Comparison of ENCODE assay signal across 21 cellular contexts in the genomic region with DNA sequence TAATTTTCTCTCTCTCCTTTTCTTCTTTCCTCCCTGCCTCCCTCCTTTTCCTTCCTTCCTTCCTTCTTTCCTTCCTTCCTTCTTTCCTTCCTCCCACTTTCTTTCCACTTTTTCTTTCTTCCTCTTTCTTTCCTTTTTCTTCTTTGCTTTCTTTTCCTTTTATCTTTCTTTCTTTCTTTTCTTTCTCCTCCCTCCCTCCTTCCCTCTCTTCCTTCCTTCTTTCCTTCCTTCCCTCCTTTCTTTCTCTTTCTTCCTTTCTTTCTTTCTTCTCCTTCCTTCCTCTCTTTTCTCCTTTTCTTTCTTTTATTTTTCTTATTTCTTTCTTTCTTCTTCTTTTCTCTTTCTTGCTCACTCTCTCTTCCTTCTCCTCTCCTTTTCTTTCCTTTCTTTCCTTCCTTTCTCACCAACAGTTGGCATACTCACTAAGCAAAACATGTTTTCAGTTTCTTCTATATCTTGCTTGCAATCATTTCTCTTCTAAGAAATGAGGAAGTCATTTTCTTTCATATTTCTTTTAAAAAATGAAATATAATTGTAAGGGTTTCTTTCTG.
DNase-seq lines count a peak whose midpoint lies in the region; ATAC-seq, FAIRE-seq and TF ChIP-seq lines count a peak whose summit lies in the region.
"Had no signal": no experiment of that assay in that cellular context is flagged by ENCODE, and none has a peak within 500 bp of the region (broad histone marks: within the 10 kb centered on the region; RNA-seq: fewer than 3 reads in every experiment).

No MANE protein-coding gene starts in this region.

- H2BK120ac ChIP-seq in mesenchymal stem cell (ENCODE audit: low read depth, low read length): no peak overlapping the region

- intact Hi-C loops in HepG2 (cut with micrococcal nuclease; ENCODE audit: unreplicated experiment): no loop called here
- intact Hi-C loops in right lobe of liver (cut with DNase I): no loop called here

- H2AFZ ChIP-seq in HepG2 (ENCODE audit: low read length): no peak overlapping the region
- no peak overlapping the region for H2AFZ ChIP-seq in mesenchymal stem cell (ENCODE audit: low read depth, low read length)
- H2AFZ ChIP-seq: GM23248 had no signal

- POLR2A ChIA-PET in HepG2 (lab: Yijun Ruan, JAX): no interaction called here

- H2AK5ac ChIP-seq in mesenchymal stem cell (ENCODE audit: low read length, severe bottlenecking): no peak overlapping the region

- H3K9ac ChIP-seq in HepG2 (ENCODE audit: insufficient read depth, low read depth, low read length) (no peak overlapping the region), mesenchymal stem cell (ENCODE audit: low read length) (peak overlapping the region; percentile 68)
- H3K9ac ChIP-seq: GM23248 had no signal

- no peak overlapping the region for H2BK5ac ChIP-seq in mesenchymal stem cell (ENCODE audit: low read depth, low read length, poor library complexity, severe bottlenecking)

- no peaks in the 10 kb centered on the region for H4K20me1 ChIP-seq in HepG2 (ENCODE audit: insufficient read depth, low read length)

- H4K91ac ChIP-seq in mesenchymal stem cell (ENCODE audit: low read length): no peak overlapping the region

- H3K79me1 ChIP-seq in mesenchymal stem cell (replicated peaks; ENCODE audit: low read length, poor library complexity, severe bottlenecking): no peaks in the 10 kb centered on the region

- CTCF ChIA-PET in HepG2 (lab: Yijun Ruan, JAX; ENCODE audit: low intra/inter-chr PET ratio, low total read pairs): no interaction called here

- in situ Hi-C loops in HepG2 (cut with HindIII; ENCODE audit: extremely low pct_ligation_motif_present, low pct_unique_long_range_greater_than_20kb) (no loop called here), brain microvascular endothelial cell (cut with HindIII; ENCODE audit: low pct_ligation_motif_present, low sequenced_read_pairs) (no loop called here)

- no peak overlapping the region for H2BK12ac ChIP-seq in mesenchymal stem cell (ENCODE audit: low read length in 2 of 2)

- H3K27ac ChIP-seq in HepG2 (ENCODE audit: extremely low read length, insufficient read depth, low read length): no peak overlapping the region
- no peak overlapping the region for H3K27ac ChIP-seq in right lobe of liver
- peak overlapping the region; percentile 5 for H3K27ac ChIP-seq in brain microvascular endothelial cell
- H3K27ac ChIP-seq in mesenchymal stem cell (ENCODE audit: low read length, poor library complexity, severe bottlenecking): no peak overlapping the region
- H3K27ac ChIP-seq: C4-2B, GM23248 had no signal

- no peak overlapping the region for H3K14ac ChIP-seq in mesenchymal stem cell (ENCODE audit: low read length in 2 of 2)

- H3K27me3 ChIP-seq in HepG2 (ENCODE audit: control insufficient read depth in 1 of 2, insufficient read depth in 2 of 2, low read length in 2 of 2): no peaks in the 10 kb centered on the region
- no peaks in the 10 kb centered on the region for H3K27me3 ChIP-seq in right lobe of liver
- H3K27me3 ChIP-seq in brain microvascular endothelial cell (replicated peaks): no peaks in the 10 kb centered on the region
- no peaks in the 10 kb centered on the region for H3K27me3 ChIP-seq in mesenchymal stem cell (ENCODE audit: control insufficient read depth in 1 of 2, insufficient read depth in 1 of 2, low read length in 2 of 2)
- H3K27me3 ChIP-seq: MG63 had no signal

- H3K4me3 ChIP-seq in HepG2 (replicated peaks in 1 of 3; ENCODE audit: insufficient read depth in 1 of 3, low read depth in 2 of 3, low read length in 3 of 3): no peak overlapping the region
- H3K4me3 ChIP-seq in right lobe of liver: no peak overlapping the region
- no peak overlapping the region for H3K4me3 ChIP-seq in brain microvascular endothelial cell (ENCODE audit: low read depth, low read length)
- H3K4me3 ChIP-seq in mesenchymal stem cell (ENCODE audit: insufficient read depth in 1 of 2, low read depth in 1 of 2, low read length in 2 of 2): no peak overlapping the region
- H3K4me3 ChIP-seq: GM23248, MG63 had no signal

- no peaks in the 10 kb centered on the region for H3K79me2 ChIP-seq in HepG2 (ENCODE audit: insufficient read depth, low read length)

- no peak overlapping the region for H3K18ac ChIP-seq in mesenchymal stem cell (ENCODE audit: low read depth in 1 of 2, low read length in 2 of 2)

- H3K4me2 ChIP-seq in HepG2 (ENCODE audit: low read depth, low read length) (no peak overlapping the region), mesenchymal stem cell (ENCODE audit: low read length, poor library complexity, severe bottlenecking) (no peak overlapping the region)

- H3K4me1 ChIP-seq in HepG2 (ENCODE audit: insufficient read depth, low read length): no peaks in the 10 kb centered on the region
- H3K4me1 ChIP-seq in right lobe of liver: no peaks in the 10 kb centered on the region
- no peaks in the 10 kb centered on the region for H3K4me1 ChIP-seq in mesenchymal stem cell (ENCODE audit: control insufficient read depth, insufficient read depth, low read depth, low read length)

- H3K9me3 ChIP-seq in HepG2 (ENCODE audit: low read length) (peaks cover 32% of the 10 kb centered on the region), right lobe of liver (no peaks in the 10 kb centered on the region), mesenchymal stem cell (ENCODE audit: control insufficient read depth, low read length) (no peaks in the 10 kb centered on the region)
- H3K9me3 ChIP-seq: Caco-2, MG63 had no signal

- H4K8ac ChIP-seq in mesenchymal stem cell (ENCODE audit: low read length): no peak overlapping the region

- H2BK15ac ChIP-seq in mesenchymal stem cell (ENCODE audit: low read depth, poor library complexity, severe bottlenecking): no peak overlapping the region

- no peak overlapping the region for H3K4ac ChIP-seq in mesenchymal stem cell (ENCODE audit: low read depth in 1 of 2, low read length in 2 of 2)

- BruUV-seq in HepG2 (replicated peaks; lab: Mats Ljungman, UMichigan): no TSS peak

- TF ChIP-seq CTCF in HepG2 (CRISPR knock-in tag; IDR thresholded peaks at IDR 0.05): no peak
- no peak for TF ChIP-seq CTCF in right lobe of liver (IDR thresholded peaks at IDR 0.05)
- no peak for TF ChIP-seq CTCF in brain microvascular endothelial cell (IDR thresholded peaks at IDR 0.05; ENCODE audit: low read depth, low read length, missing control alignments)

- no peak overlapping the region for H3K23ac ChIP-seq in mesenchymal stem cell (ENCODE audit: low read length in 2 of 2)

- H3K36me3 ChIP-seq in HepG2 (replicated peaks in 1 of 2; ENCODE audit: control insufficient read depth in 1 of 2, insufficient read depth in 2 of 2, low read length in 2 of 2) (no peaks in the 10 kb centered on the region), right lobe of liver (no peaks in the 10 kb centered on the region), brain microvascular endothelial cell (replicated peaks) (no peaks in the 10 kb centered on the region), mesenchymal stem cell (ENCODE audit: control insufficient read depth in 1 of 2, insufficient read depth in 2 of 2, low read depth in 1 of 2, low read length in 2 of 2) (no peaks in the 10 kb centered on the region)
- H3K36me3 ChIP-seq: MG63 had no signal

- ATAC-seq in HepG2: no peak
- ATAC-seq in right lobe of liver: no peak
- ATAC-seq: CD8-positive, alpha-beta T cell had no signal

- TF ChIP-seq EP300 in HepG2 (IDR thresholded peaks at IDR 0.05; ENCODE audit: low read depth in 2 of 2, low read length in 2 of 2): no peak
- no peak for TF ChIP-seq EP300 in HepG2 (CRISPR knock-in tag; IDR thresholded peaks at IDR 0.05; ENCODE audit: borderline replicate concordance)

- TF ChIP-seq POLR2A in HepG2 (IDR thresholded peaks at IDR 0.05; ENCODE audit: insufficient read depth in 1 of 2, low read depth in 2 of 2, low read length in 2 of 2) (no peak), right lobe of liver (IDR thresholded peaks at IDR 0.05) (no peak)

- TF ChIP-seq RAD21 in HepG2 (CRISPR knock-in tag; IDR thresholded peaks at IDR 0.05): no peak

- DNase-seq in HepG2 (ENCODE audit: low spot score): no peak
- DNase-seq in right lobe of liver: no peak
- no peak for DNase-seq in brain microvascular endothelial cell
- DNase-seq in mesenchymal stem cell: no peak
- no peak for DNase-seq in 8988T
- DNase-seq in NCI-H446 treated with DMSO at 0.1 percent for 48 hours (lab: John Stamatoyannopoulos, UW): no peak
- no peak for DNase-seq in superior temporal gyrus (ENCODE audit: extremely low spot score)
- DNase-seq: Caco-2; CD8-positive, alpha-beta T cell; GM23248; H9; HFFc6; KG1; MG63; NCI-H1105 treated with DMSO at 0.1 percent for 48 hours; NCI-H2029; NCI-H526 treated with DMSO at 0.1 percent for 48 hours; RPMI8226 had no signal

- FAIRE-seq in HepG2 (lab: Jason Lieb, UNC): no peak
- FAIRE-seq: G401.6, HTR-8/SVneo had no signal

TF ChIP-seq in HepG2, 621 proteins besides CTCF, POLR2A, EP300 and RAD21:
- TF ChIP-seq ZNF282 (IDR thresholded peaks at IDR 0.05; ENCODE audit: partially characterized antibody) (peak; percentile 33), RAD51 (IDR thresholded peaks at IDR 0.05; ENCODE audit: borderline replicate concordance) (0 out of 2 replicates have a peak, but pooled peaks have one; percentile 19), IKZF1 (IDR thresholded peaks at IDR 0.05) (peak; percentile 20; the same call in 1 of the 2 replicates), PITX1 (CRISPR knock-in tag; IDR thresholded peaks at IDR 0.05) (no peak), DMAP1 (CRISPR knock-in tag; IDR thresholded peaks at IDR 0.05) (no peak), SP4 (CRISPR knock-in tag; IDR thresholded peaks at IDR 0.05) (no peak)
